In the genomic region with DNA sequence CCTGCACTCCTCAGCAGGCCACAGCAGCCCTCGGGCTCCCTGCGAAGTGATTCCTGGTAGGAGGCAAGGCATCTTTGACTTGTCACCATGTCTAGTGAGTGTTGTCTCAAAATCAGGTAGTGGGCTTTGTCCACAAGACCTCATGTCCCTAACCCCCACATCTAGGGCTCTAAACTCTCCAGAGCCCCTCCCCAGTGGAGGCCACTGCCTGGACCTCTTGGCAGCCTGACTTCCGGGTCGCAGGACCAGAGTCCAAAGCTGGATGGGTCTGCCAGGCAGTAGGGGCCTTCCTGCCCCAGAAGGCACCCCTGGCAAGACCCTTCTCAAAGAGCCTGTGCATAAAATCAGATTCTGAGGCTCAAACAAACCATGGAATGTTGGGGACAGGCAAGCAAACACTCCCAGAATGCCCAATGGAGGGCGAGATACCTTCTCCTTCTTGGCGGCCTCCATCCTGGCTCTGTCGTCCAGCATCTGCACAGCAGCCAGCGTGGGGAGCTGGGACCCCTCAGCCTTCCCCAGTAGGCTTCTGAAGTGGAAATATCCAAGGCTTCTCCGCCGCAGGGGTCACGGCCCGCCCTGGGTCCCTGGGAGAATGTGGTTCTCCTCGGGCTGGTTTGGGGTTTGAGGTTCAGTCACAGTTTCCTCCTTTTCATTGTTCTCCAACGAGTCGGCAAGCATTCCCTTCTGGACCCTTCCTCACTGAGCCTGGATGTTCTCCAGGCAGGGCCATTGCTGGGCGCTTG, we compare ENCODE assay signal across 17 cellular contexts. TPM values are rescaled to one million over a fixed set of nuclear protein-coding genes. Genes with fewer than 3 reads are reported as not detected.
DNase-seq lines count a peak whose midpoint lies in the region; ATAC-seq and TF ChIP-seq lines count a peak whose summit lies in the region.
"Had no signal": no experiment of that assay in that cellular context is flagged by ENCODE, and none has a peak within 500 bp of the region (broad histone marks: within the 10 kb centered on the region; RNA-seq: fewer than 3 reads in every experiment).

No MANE protein-coding gene starts in this region.

- H3K79me2 ChIP-seq in neural cell (replicated peaks; ENCODE audit: insufficient read depth, low read length), result no peaks in the 10 kb centered on the region

- no peaks in the 10 kb centered on the region for H4K20me1 ChIP-seq in neural cell (ENCODE audit: insufficient read depth)

- no peak for TF ChIP-seq EP300 in neural cell (conservative IDR thresholded peaks at IDR 0.05; ENCODE audit: poor library complexity, severe bottlenecking)

- H3F3A ChIP-seq in neural cell (ENCODE audit: insufficient read depth, low read length, poor library complexity, severe bottlenecking), result no peaks in the 10 kb centered on the region

- H3K9me3 ChIP-seq in right atrium auricular region, result no peaks in the 10 kb centered on the region
- no peaks in the 10 kb centered on the region for H3K9me3 ChIP-seq in heart right ventricle
- no peaks in the 10 kb centered on the region for H3K9me3 ChIP-seq in endodermal cell (ENCODE audit: control insufficient read depth, low read length)
- no peaks in the 10 kb centered on the region for H3K9me3 ChIP-seq in neural cell (ENCODE audit: low read length)
- H3K9me3 ChIP-seq in upper lobe of right lung, result no peaks in the 10 kb centered on the region
- H3K9me3 ChIP-seq: BE2C had no signal

- no peak overlapping the region for H3K27ac ChIP-seq in right atrium auricular region
- no peak overlapping the region for H3K27ac ChIP-seq in heart right ventricle
- no peak overlapping the region for H3K27ac ChIP-seq in endodermal cell (ENCODE audit: low read depth, low read length)
- peak overlapping the region; percentile 81 for H3K27ac ChIP-seq in neural cell (ENCODE audit: low read length)
- no peak overlapping the region for H3K27ac ChIP-seq in upper lobe of right lung

- DNase-seq in right atrium auricular region (ENCODE audit: low spot score), result peak; percentile 47
- DNase-seq in heart right ventricle, result no peak
- DNase-seq in endodermal cell, result no peak
- peak; percentile 40 for DNase-seq in upper lobe of right lung
- no peak for DNase-seq in putamen (ENCODE audit: low spot score)
- DNase-seq in activated CD4-positive, alpha-beta T cell treated with anti-CD3 and anti-CD28 coated beads, Interleukin-2, amount 50 U/mL, for 4 hours, result no peak
- DNase-seq: BE2C, Kasumi-1, NCI-H1436, NCI-H226, SIG-M5 had no signal

- no peak overlapping the region for H3K4me3 ChIP-seq in right atrium auricular region
- H3K4me3 ChIP-seq in heart right ventricle, result no peak overlapping the region
- H3K4me3 ChIP-seq in endodermal cell (ENCODE audit: low read length), result no peak overlapping the region
- peak overlapping the region; percentile 50 for H3K4me3 ChIP-seq in neural cell (ENCODE audit: low read length)
- H3K4me3 ChIP-seq in upper lobe of right lung, result no peak overlapping the region
- H3K4me3 ChIP-seq: GM12878 had no signal

- 82 to 89% methylated on average over 16 of the region's 16 CpGs for WGBS in heart right ventricle, 2 donors
- WGBS in endodermal cell (ENCODE audit: insufficient coverage in 1 of 2, insufficient read length in 1 of 2), 2 experiments, result 94 to 96% methylated on average over 10 to 16 of the region's 16 CpGs

- H3K9me3 Mint-ChIP-seq in endodermal cell, result no peaks in the 10 kb centered on the region

- H3K27me3 ChIP-seq in right atrium auricular region, result no peaks in the 10 kb centered on the region
- peaks cover 0 to 25% (median 12%) of the 10 kb centered on the region in 7 donors for H3K27me3 ChIP-seq in heart right ventricle
- no peaks in the 10 kb centered on the region for H3K27me3 ChIP-seq in endodermal cell (ENCODE audit: control insufficient read depth, insufficient read depth, low read length, poor library complexity, severe bottlenecking)
- H3K27me3 ChIP-seq in neural cell (ENCODE audit: insufficient read depth, low read depth, low read length), result no peaks in the 10 kb centered on the region
- H3K27me3 ChIP-seq in upper lobe of right lung, result no peaks in the 10 kb centered on the region
- H3K27me3 ChIP-seq: BE2C had no signal

- H3K36me3 ChIP-seq in right atrium auricular region, result no peaks in the 10 kb centered on the region
- H3K36me3 ChIP-seq in heart right ventricle, result no peaks in the 10 kb centered on the region
- H3K36me3 ChIP-seq in endodermal cell (ENCODE audit: control insufficient read depth, insufficient read depth, low read length), result no peaks in the 10 kb centered on the region
- H3K36me3 ChIP-seq in neural cell (ENCODE audit: insufficient read depth, low read length), result no peaks in the 10 kb centered on the region
- no peaks in the 10 kb centered on the region for H3K36me3 ChIP-seq in upper lobe of right lung
- H3K36me3 ChIP-seq: BE2C had no signal

- no peak overlapping the region for H3K4me3 Mint-ChIP-seq in endodermal cell

- no peaks in the 10 kb centered on the region for H3K36me3 Mint-ChIP-seq in endodermal cell (ENCODE audit: low read depth)

- intact Hi-C loops in heart right ventricle (cut with DNase I) (no loop called here), upper lobe of right lung (cut with DNase I) (no loop called here)

- TF ChIP-seq RAD21 in neural cell (conservative IDR thresholded peaks at IDR 0.05), result no peak

- H3K9ac ChIP-seq in endodermal cell (ENCODE audit: extremely low read depth, low read length, poor library complexity, severe bottlenecking), result no peak overlapping the region
- H3K9ac ChIP-seq in neural cell (ENCODE audit: low read length), result peak overlapping the region; percentile 51

- no peaks in the 10 kb centered on the region for H3K27me3 Mint-ChIP-seq in endodermal cell (ENCODE audit: insufficient read depth)

- ATAC-seq in heart right ventricle (no peak), upper lobe of right lung (no peak)
- ATAC-seq: GM12878, Panc1 had no signal

- peaks cover 10% of the 10 kb centered on the region for H3K4me1 Mint-ChIP-seq in endodermal cell

- no peaks in the 10 kb centered on the region for H3K9me2 ChIP-seq in neural cell (ENCODE audit: insufficient read depth, low read length)

- H3K27ac Mint-ChIP-seq in endodermal cell, result peak overlapping the region; percentile 40

- TF ChIP-seq CTCF in right atrium auricular region (IDR thresholded peaks at IDR 0.05) (no peak), heart right ventricle (IDR thresholded peaks at IDR 0.05) (no peak), endodermal cell (conservative IDR thresholded peaks at IDR 0.05) (no peak), neural cell (IDR thresholded peaks at IDR 0.05; ENCODE audit: poor library complexity, severe bottlenecking) (no peak), upper lobe of right lung (IDR thresholded peaks at IDR 0.05) (no peak)

- peak overlapping the region; percentile 19 for H3K4me2 ChIP-seq in neural cell (ENCODE audit: low read length)

- H3K4me1 ChIP-seq in right atrium auricular region, result no peaks in the 10 kb centered on the region
- H3K4me1 ChIP-seq in heart right ventricle, result no peaks in the 10 kb centered on the region
- H3K4me1 ChIP-seq in endodermal cell (ENCODE audit: control insufficient read depth, insufficient read depth, low read length), result peaks cover 2% of the 10 kb centered on the region
- H3K4me1 ChIP-seq in upper lobe of right lung, result no peaks in the 10 kb centered on the region
- H3K4me1 ChIP-seq: BE2C had no signal

- H2AFZ ChIP-seq in neural cell (ENCODE audit: low read depth, low read length), result no peak overlapping the region

TF ChIP-seq in neural cell, 6 proteins besides CTCF, POLR2A, EP300 and RAD21:
- no peak for TF ChIP-seq TAF1 (IDR thresholded peaks at IDR 0.05; ENCODE audit: low read depth)
- no peak for TF ChIP-seq SMC3 (conservative IDR thresholded peaks at IDR 0.05; ENCODE audit: poor library complexity)
TF ChIP-seq in neural cell: peak in this region for 0.

RNA-seq across cellular contexts. Expression of gene GCK, which starts 0.6 kb away (rescaled TPM):
- 10 to 100 TPM; 11.1 to 21.0 TPM for total RNA-seq in right atrium auricular region
- total RNA-seq in heart right ventricle, result 1 to 10 TPM in 6 of 10 donors, under 1 TPM in 4; 0.50 to 3.3 (median 1.2) TPM
- polyA plus RNA-seq in heart right ventricle, result 1 to 10 TPM; 4.7 to 6.0 TPM
- under 1 TPM; 0.29 to 0.48 TPM for total RNA-seq in endodermal cell
- polyA plus RNA-seq in endodermal cell (2013, experiment 1 of 2), result 5.4 TPM
- polyA plus RNA-seq in endodermal cell (2013, experiment 2 of 2), result 5.5 TPM
- polyA plus RNA-seq in neural cell, result 7.4 and 9.0 TPM in 2 replicates
- polyA minus RNA-seq in neural cell, result 7.5 and 9.1 TPM in 2 replicates
- total RNA-seq in upper lobe of right lung, result 0.23 TPM
- total RNA-seq: A673, GM12878, H4, MCF 10A had no signal

RNA-seq across cellular contexts. Expression of gene YKT6, which starts 12.1 kb away (rescaled TPM):
- 10 to 100 TPM; 43.9 to 44.9 TPM for total RNA-seq in right atrium auricular region
- 10 to 100 TPM; 42.2 to 58.2 (median 47.7) TPM for total RNA-seq in heart right ventricle
- polyA plus RNA-seq in heart right ventricle, result 10 to 100 TPM; 27.7 to 79.6 TPM
- total RNA-seq in endodermal cell, result 100 to 1,000 TPM in 1 of 2 donors, 10 to 100 TPM in 1; 96.2 to 101 TPM
- polyA plus RNA-seq in endodermal cell (2013, experiment 1 of 2), result 93.6 TPM
- 85.7 TPM for polyA plus RNA-seq in endodermal cell (2013, experiment 2 of 2)
- 93.4 and 114 TPM in 2 replicates for polyA plus RNA-seq in neural cell
- 111 and 112 TPM in 2 replicates for polyA minus RNA-seq in neural cell
- 54.7 TPM for total RNA-seq in upper lobe of right lung

RNA-seq across cellular contexts. Expression of gene MYL7, which starts 47.5 kb away (rescaled TPM):
- total RNA-seq in right atrium auricular region (over 10,000 TPM; 17,339 to 49,235 TPM), heart right ventricle (1,000 to 10,000 TPM in 7 of 10 donors, 100 to 1,000 TPM in 3; 146 to 6,323 (median 1,764) TPM), endodermal cell (100 to 1,000 TPM; 115 to 120 TPM), upper lobe of right lung (3.1 TPM)
- polyA plus RNA-seq in heart right ventricle (1,000 to 10,000 TPM; 1,475 to 2,069 TPM), neural cell (0.76 TPM in 1 of 2 replicates, not detected in the other)
- 102 TPM for polyA plus RNA-seq in endodermal cell (2013, experiment 1 of 2)
- polyA plus RNA-seq in endodermal cell (2013, experiment 2 of 2), result 140 TPM
- not detected in 2 replicates for polyA minus RNA-seq in neural cell
- total RNA-seq: A673, GM12878, H4, MCF 10A had no signal

Comparison
In these comparisons a context has a peak if more than half of its experiments do, and no peak if none do; other contexts are left out.
1. DNase-seq: peak in right atrium auricular region (single experiment) and upper lobe of right lung (single experiment); none in heart right ventricle (0 of 2), endodermal cell (single experiment), putamen (single experiment) and activated CD4-positive, alpha-beta T cell treated with anti-CD3 and anti-CD28 coated beads, Interleukin-2, amount 50 U/mL, for 4 hours (0 of 2).
2. RNA of gene MYL7, which starts 47.5 kb away (total RNA-seq): 17,339 to 49,235 TPM in right atrium auricular region, 146 to 6,323 TPM in heart right ventricle and 115 to 120 TPM in endodermal cell; 3.1 TPM in upper lobe of right lung (single experiment); every median in the first group is over 10 times any median in the second.